2 cellular contexts compared by ENCODE assay signal in the genomic region with DNA sequence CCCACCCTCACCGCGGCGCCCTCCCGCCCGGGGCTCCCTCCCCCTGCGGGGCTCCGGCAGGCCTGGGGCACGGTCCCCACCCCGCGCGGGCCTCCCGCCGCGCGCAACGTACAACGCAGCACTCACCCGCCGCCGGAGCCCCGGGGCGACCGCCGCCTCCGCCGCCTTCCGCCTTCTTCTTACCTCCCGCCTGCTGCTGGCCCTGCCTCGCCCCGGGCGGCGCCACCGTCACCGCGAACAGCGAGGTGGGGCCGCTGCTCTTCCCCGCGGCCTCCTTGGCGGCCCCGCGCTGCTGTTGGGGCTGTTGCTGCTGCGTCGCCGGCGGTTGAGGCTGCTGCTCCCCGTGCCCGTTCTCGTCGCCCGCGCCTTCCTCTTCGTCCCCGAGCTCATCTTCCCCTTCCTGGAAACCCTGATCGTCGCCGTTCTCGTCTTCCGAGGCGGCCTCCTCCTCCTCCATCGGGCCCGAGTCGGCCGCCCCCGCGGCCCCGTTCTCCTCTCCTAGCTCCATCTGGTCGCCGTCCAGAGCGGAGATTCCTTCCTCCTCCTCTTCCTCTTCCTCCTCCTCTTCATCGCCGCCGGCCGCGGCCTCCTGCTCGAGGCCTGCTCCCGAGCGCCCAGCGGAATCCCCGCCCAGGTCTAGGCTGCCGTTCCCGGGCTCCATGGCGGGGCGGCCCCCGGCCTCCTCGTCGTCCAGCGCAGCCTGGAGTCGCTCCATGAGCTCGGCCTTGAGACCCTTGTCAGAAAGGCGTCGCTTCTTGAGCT.
TF ChIP-seq lines count a peak whose summit lies in the region.

No MANE protein-coding gene starts in this region.

TF ChIP-seq in K562, 482 proteins besides CTCF, POLR2A, EP300 and RAD21 (continues in another document):
- 0 out of 2 replicates have a peak, but pooled peaks have one; percentile 16 for TF ChIP-seq ETV1 (tag; conservative IDR thresholded peaks at IDR 0.05; ENCODE audit: low read depth)
- TF ChIP-seq, protein P1, sequence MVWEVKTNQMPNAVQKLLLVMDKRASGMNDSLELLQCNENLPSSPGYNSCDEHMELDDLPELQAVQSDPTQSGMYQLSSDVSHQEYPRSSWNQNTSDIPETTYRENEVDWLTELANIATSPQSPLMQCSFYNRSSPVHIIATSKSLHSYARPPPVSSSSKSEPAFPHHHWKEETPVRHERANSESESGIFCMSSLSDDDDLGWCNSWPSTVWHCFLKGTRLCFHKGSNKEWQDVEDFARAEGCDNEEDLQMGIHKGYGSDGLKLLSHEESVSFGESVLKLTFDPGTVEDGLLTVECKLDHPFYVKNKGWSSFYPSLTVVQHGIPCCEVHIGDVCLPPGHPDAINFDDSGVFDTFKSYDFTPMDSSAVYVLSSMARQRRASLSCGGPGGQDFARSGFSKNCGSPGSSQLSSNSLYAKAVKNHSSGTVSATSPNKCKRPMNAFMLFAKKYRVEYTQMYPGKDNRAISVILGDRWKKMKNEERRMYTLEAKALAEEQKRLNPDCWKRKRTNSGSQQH (CRISPR knock-in tag; IDR thresholded peaks at IDR 0.05) = 0 out of 2 replicates have a peak, but pooled peaks have one; percentile 25
- TF ChIP-seq NFIC (IDR thresholded peaks at IDR 0.05) = no peak
- peak; percentile 8; the same call in 1 of the 2 replicates for TF ChIP-seq FOXP4 (CRISPR knock-in tag; IDR thresholded peaks at IDR 0.05; ENCODE audit: borderline replicate concordance)
- peak; percentile 40 for TF ChIP-seq MXD1 (CRISPR knock-in tag; IDR thresholded peaks at IDR 0.05; ENCODE audit: borderline replicate concordance, poor library complexity, severe bottlenecking)
- peak; percentile 59 for TF ChIP-seq KDM5B (IDR thresholded peaks at IDR 0.05; ENCODE audit: insufficient replicate concordance, low read depth, low read length)
- TF ChIP-seq ID3 (CRISPR knock-in tag; IDR thresholded peaks at IDR 0.05) = no peak
- 0 out of 2 replicates have a peak, but pooled peaks have one; percentile 37 for TF ChIP-seq ID3 (tag; IDR thresholded peaks at IDR 0.05)
- peak; percentile 5; the same call in 1 of the 2 replicates for TF ChIP-seq STAG1 (CRISPR knock-in tag; IDR thresholded peaks at IDR 0.05; ENCODE audit: borderline replicate concordance)
- peak; percentile 70; the same call in 1 of the 2 replicates for TF ChIP-seq ZFX (CRISPR knock-in tag; IDR thresholded peaks at IDR 0.05)
- TF ChIP-seq PCBP1 (IDR thresholded peaks at IDR 0.05; ENCODE audit: low read depth, low read length, poor library complexity, severe bottlenecking) = peak; percentile 93
- TF ChIP-seq MLLT1 (IDR thresholded peaks at IDR 0.05) = peak; percentile 74 to 76; a peak in 3 of 4 replicates

TF ChIP-seq in liver, 16 proteins besides CTCF, POLR2A, EP300 and RAD21:
- TF ChIP-seq RXRA (IDR thresholded peaks at IDR 0.05) (no peak), ATF3 (IDR thresholded peaks at IDR 0.05) (no peak), NR2F2 (IDR thresholded peaks at IDR 0.05) (no peak), ZBTB33 (IDR thresholded peaks at IDR 0.05) (no peak), GABPA (IDR thresholded peaks at IDR 0.05 in 1 of 2, conservative IDR thresholded peaks at IDR 0.05 in 1 of 2) (no peak), JUND (IDR thresholded peaks at IDR 0.05) (no peak), FOXA2 (IDR thresholded peaks at IDR 0.05) (no peak), SP1 (IDR thresholded peaks at IDR 0.05) (no peak), EGR1 (IDR thresholded peaks at IDR 0.05; ENCODE audit: low read depth in 2 of 2) (no peak), HNF4A (conservative IDR thresholded peaks at IDR 0.05) (no peak)
- TF ChIP-seq, protein P2, sequence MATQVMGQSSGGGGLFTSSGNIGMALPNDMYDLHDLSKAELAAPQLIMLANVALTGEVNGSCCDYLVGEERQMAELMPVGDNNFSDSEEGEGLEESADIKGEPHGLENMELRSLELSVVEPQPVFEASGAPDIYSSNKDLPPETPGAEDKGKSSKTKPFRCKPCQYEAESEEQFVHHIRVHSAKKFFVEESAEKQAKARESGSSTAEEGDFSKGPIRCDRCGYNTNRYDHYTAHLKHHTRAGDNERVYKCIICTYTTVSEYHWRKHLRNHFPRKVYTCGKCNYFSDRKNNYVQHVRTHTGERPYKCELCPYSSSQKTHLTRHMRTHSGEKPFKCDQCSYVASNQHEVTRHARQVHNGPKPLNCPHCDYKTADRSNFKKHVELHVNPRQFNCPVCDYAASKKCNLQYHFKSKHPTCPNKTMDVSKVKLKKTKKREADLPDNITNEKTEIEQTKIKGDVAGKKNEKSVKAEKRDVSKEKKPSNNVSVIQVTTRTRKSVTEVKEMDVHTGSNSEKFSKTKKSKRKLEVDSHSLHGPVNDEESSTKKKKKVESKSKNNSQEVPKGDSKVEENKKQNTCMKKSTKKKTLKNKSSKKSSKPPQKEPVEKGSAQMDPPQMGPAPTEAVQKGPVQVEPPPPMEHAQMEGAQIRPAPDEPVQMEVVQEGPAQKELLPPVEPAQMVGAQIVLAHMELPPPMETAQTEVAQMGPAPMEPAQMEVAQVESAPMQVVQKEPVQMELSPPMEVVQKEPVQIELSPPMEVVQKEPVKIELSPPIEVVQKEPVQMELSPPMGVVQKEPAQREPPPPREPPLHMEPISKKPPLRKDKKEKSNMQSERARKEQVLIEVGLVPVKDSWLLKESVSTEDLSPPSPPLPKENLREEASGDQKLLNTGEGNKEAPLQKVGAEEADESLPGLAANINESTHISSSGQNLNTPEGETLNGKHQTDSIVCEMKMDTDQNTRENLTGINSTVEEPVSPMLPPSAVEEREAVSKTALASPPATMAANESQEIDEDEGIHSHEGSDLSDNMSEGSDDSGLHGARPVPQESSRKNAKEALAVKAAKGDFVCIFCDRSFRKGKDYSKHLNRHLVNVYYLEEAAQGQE (IDR thresholded peaks at IDR 0.05) = no peak
